Comparison of ENCODE assay signal across 8 cellular contexts in the genomic region with DNA sequence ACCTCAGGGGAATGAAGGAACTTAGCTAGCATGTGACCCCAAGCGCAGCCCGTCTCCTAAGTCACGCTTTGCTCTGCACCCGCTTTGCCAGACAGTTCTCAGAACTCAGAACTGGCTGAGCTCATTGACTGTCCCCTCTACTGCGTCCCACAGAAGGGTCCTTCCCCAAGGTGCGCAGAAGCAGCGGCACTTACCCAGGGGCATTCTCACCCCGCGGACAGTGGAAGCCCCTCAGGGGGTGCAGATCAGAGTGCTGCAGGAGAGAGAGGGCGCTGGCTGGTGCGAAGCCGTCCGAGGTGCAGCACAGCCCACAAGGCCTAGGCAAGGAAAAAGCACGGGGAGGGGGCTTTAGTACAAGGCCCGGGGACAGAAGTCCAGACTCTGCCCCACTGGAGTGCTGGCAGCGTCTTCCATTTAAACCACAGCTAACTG. TPM values are rescaled to one million over a fixed set of nuclear protein-coding genes. Genes with fewer than 3 reads are reported as not detected.
A peak's percentile ranks its signal among the peaks of the same experiment; 100 is the strongest.
DNase-seq lines count a peak whose midpoint lies in the region; ATAC-seq, FAIRE-seq and TF ChIP-seq lines count a peak whose summit lies in the region.

No MANE protein-coding gene starts in this region.

- H3K4me2 ChIP-seq in GM12878 (ENCODE audit: control insufficient read depth, insufficient read depth) = peak overlapping the region; percentile 87

- peaks cover 24% of the 10 kb centered on the region for H4K20me1 ChIP-seq in GM12878 (ENCODE audit: control insufficient read depth, insufficient read depth)

- H3K9me3 ChIP-seq in GM12878 (replicated peaks; ENCODE audit: control insufficient read depth, insufficient read depth, low read length) = no peaks in the 10 kb centered on the region

- 1% methylated on average over 16 of the region's 16 CpGs for WGBS in GM12878 (ENCODE audit: insufficient coverage, insufficient replicate concordance, low lambda C conversion rate, missing lambda C conversion rate)

- peaks cover 18 to 29% of the 10 kb centered on the region in 2 experiments for H3K36me3 ChIP-seq in GM12878 (ENCODE audit: control insufficient read depth in 2 of 2, insufficient read depth in 2 of 2, low read length in 1 of 2)

- in situ Hi-C loops in GM12878 (cut with MboI) = no loop called here

- SMC1A ChIA-PET in GM12878 (lab: Charles Lee; ENCODE audit: uncharacterized antibody, unreplicated experiment) = interaction anchor here (1.9 to 3.1 kb wide), 3 partner anchors 10 to 38 kb away, joined by 9 to 27 read pairs (median 11); a partner anchor contains a TSS

- peaks cover 43% of the 10 kb centered on the region for H3K36me3 Mint-ChIP-seq in stimulated activated memory B cell treated with anti-CD40 and anti-IgM and Interleukin-4, amounts not matched to agents 10 μg/mL and 1 μg/mL and 100 μg/mL, for 72 hours

- RAD21 ChIA-PET in GM12878 (lab: Charles Lee; ENCODE audit: unreplicated experiment) = interaction anchor here (1.1 kb wide), 1 partner anchor 26 kb away, joined by 3 read pairs; no protein-coding TSS in a partner anchor

- FAIRE-seq in GM12878 (lab: Jason Lieb, UNC) (peak; percentile 61), frontal cortex (lab: Jason Lieb, UNC) (no peak)

- no peak overlapping the region for H2AFZ ChIP-seq in GM12878 (ENCODE audit: control insufficient read depth, low read depth, low read length)

- no peak for TF ChIP-seq CTCF in GM12878 (IDR thresholded peaks at IDR 0.05 in 2 of 3, conservative IDR thresholded peaks at IDR 0.05 in 1 of 3; ENCODE audit: control insufficient read depth in 2 of 3, extremely low read depth in 1 of 3, insufficient read depth in 1 of 3, low read depth in 3 of 3, low read length in 3 of 3)

- no peak for TF ChIP-seq EP300 in GM12878 (IDR thresholded peaks at IDR 0.05; ENCODE audit: borderline replicate concordance in 1 of 2, control insufficient read depth in 1 of 2, low read depth in 2 of 2, low read length in 2 of 2)

- H3K4me1 ChIP-seq in GM12878 (ENCODE audit: control insufficient read depth, insufficient read depth, low read length) = peaks cover 7% of the 10 kb centered on the region

- POLR2A ChIA-PET in GM12878 (lab: Charles Lee) = interaction anchor here (1.0 to 3.1 kb wide), 4 partner anchors 13 to 39 kb away, joined by 3 to 45 read pairs (median 4); a partner anchor contains a TSS

- H3K27ac ChIP-seq in GM12878 (ENCODE audit: control insufficient read depth, insufficient read depth) = peak overlapping the region; percentile 77

- H3K79me2 ChIP-seq in GM12878 (ENCODE audit: control insufficient read depth, insufficient read depth, low read length) = peaks cover 53% of the 10 kb centered on the region

- peaks cover 12% of the 10 kb centered on the region for H3K27me3 Mint-ChIP-seq in stimulated activated memory B cell treated with anti-CD40 and anti-IgM and Interleukin-4, amounts not matched to agents 10 μg/mL and 1 μg/mL and 100 μg/mL, for 72 hours

- peak; percentile 44; the same call in 1 of the 2 replicates for TF ChIP-seq POLR2A in GM12878 (IDR thresholded peaks at IDR 0.05; ENCODE audit: low read depth, low read length)

- no peaks in the 10 kb centered on the region for H3K27me3 ChIP-seq in GM12878 (replicated peaks in 1 of 2; ENCODE audit: control insufficient read depth in 2 of 2, insufficient read depth in 2 of 2, low read length in 1 of 2)

- no peak for TF ChIP-seq RAD21 in GM12878 (IDR thresholded peaks at IDR 0.05; ENCODE audit: insufficient read depth, low read depth, low read length)

- peak overlapping the region; percentile 99 for H3K27ac Mint-ChIP-seq in stimulated activated memory B cell treated with anti-CD40 and anti-IgM and Interleukin-4, amounts not matched to agents 10 μg/mL and 1 μg/mL and 100 μg/mL, for 72 hours

- ATAC-seq in GM12878 = peak; percentile 63
- peak; percentile 44 for ATAC-seq in stimulated activated memory B cell treated with anti-CD40 and anti-IgM and Interleukin-4, amounts not matched to agents 10 μg/mL and 1 μg/mL and 100 μg/mL, for 72 hours

- peaks cover 46% of the 10 kb centered on the region for H3K4me1 Mint-ChIP-seq in stimulated activated memory B cell treated with anti-CD40 and anti-IgM and Interleukin-4, amounts not matched to agents 10 μg/mL and 1 μg/mL and 100 μg/mL, for 72 hours

- peak overlapping the region; percentile 93 for H3K4me3 ChIP-seq in GM12878

- no peaks in the 10 kb centered on the region for H3K9me3 Mint-ChIP-seq in stimulated activated memory B cell treated with anti-CD40 and anti-IgM and Interleukin-4, amounts not matched to agents 10 μg/mL and 1 μg/mL and 100 μg/mL, for 72 hours

- H3K4me3 Mint-ChIP-seq in stimulated activated memory B cell treated with anti-CD40 and anti-IgM and Interleukin-4, amounts not matched to agents 10 μg/mL and 1 μg/mL and 100 μg/mL, for 72 hours = peak overlapping the region; percentile 94

- intact Hi-C loops in GM12878 (cut with micrococcal nuclease; ENCODE audit: unreplicated experiment) = no loop called here

- CTCF ChIA-PET in GM12878 (lab: Yijun Ruan, JAX) = interaction anchor here (0.7 to 6.1 kb wide), 8 partner anchors 8 to 615 kb away, joined by 3 to 112 read pairs (median 5); a partner anchor contains a TSS

- BruUV-seq in GM12878 (replicated peaks; lab: Mats Ljungman, UMichigan) = no TSS peak

- peak overlapping the region; percentile 96 for H3K9ac ChIP-seq in GM12878 (ENCODE audit: control insufficient read depth, insufficient read depth, low read length)

- peak; percentile 56 for DNase-seq in DMS53 (lab: John Stamatoyannopoulos, UW)
- DNase-seq in DMS53 treated with DMSO at 0.1 percent for 48 hours (lab: John Stamatoyannopoulos, UW; ENCODE audit: unreplicated experiment) = no peak
- DNase-seq in RPMI7951 (ENCODE audit: low read depth) = peak; percentile 34
- DNase-seq in GM12878 (ENCODE audit: low read depth, low spot score) = no peak
- peak; percentile 55 for DNase-seq in islet precursor cell
- no peak for DNase-seq in frontal cortex (ENCODE audit: low spot score in 2 of 2)
- no peak for DNase-seq in NCI-H1694 treated with DMSO at 0.1 percent for 48 hours (lab: John Stamatoyannopoulos, UW)

TF ChIP-seq in GM12878, 131 proteins besides CTCF, POLR2A, EP300 and RAD21:
- TF ChIP-seq ZNF24 (IDR thresholded peaks at IDR 0.05) = no peak
- peak; percentile 49; the same call in 1 of the 2 replicates for TF ChIP-seq MXI1 (IDR thresholded peaks at IDR 0.05; ENCODE audit: low read depth, low read length)

RNA-seq across cellular contexts. Expression of a gene that starts 0.8 kb away (rescaled TPM):
- 7.5 and 13.0 TPM in 2 replicates for total RNA-seq in RPMI7951 (2014; rRNA removed; shearing (Covaris generic))
- 90.9 and 103 TPM in 2 replicates for total RNA-seq in GM12878 (2013; cell fraction: nucleolus; rRNA removed)
- total RNA-seq in GM12878 (2014; rRNA removed) (22.9 and 24.4 TPM in 2 replicates), GM12878 (2014; rRNA removed; fragmentation: Illumina TruSeq; extraction: Trizol) (22.9 and 23.9 TPM in 2 replicates), GM12878 (2021) (50.3 and 63.0 TPM in 2 replicates), frontal cortex (4.5 TPM)
- polyA plus RNA-seq in GM12878 (2011; ENCODE audit: low read depth) = 40.8 TPM
- polyA plus RNA-seq in GM12878 (2011; rRNA removed) (23.5 and 33.9 TPM in 2 replicates), GM12878 (2014; fragmentation: Illumina TruSeq; extraction: Trizol) (15.3 and 20.8 TPM in 2 replicates), GM12878 (2014; fragmentation: Nextera tagmentation; extraction: Ambion mirVana) (10 to 100 TPM; 25.6 to 33.9 TPM), GM12878 (2014; rRNA removed) (62.2 and 69.4 TPM in 2 replicates), GM12878 (2016; fragmentation: Nextera tagmentation; extraction: Ambion mirVana) (10 to 100 TPM; 45.8 to 47.3 TPM)
- 35.0 and 37.2 TPM in 2 replicates for polyA plus RNA-seq in GM12878 (2011; cell fraction: cytosol; rRNA removed)
- polyA plus RNA-seq in GM12878 (2011; cell fraction: nucleus; rRNA removed) = 118 and 158 TPM in 2 replicates
- 34.9 and 66.5 TPM in 2 replicates for polyA plus RNA-seq in GM12878 (2012)
- 47.5 and 62.1 TPM in 2 replicates for polyA minus RNA-seq in GM12878 (2011; rRNA and poly(A)+ RNA removed)
- polyA minus RNA-seq in GM12878 (2011; cell fraction: cytosol; rRNA and poly(A)+ RNA removed) = 25.0 and 26.2 TPM in 2 replicates
- polyA minus RNA-seq in GM12878 (2011; cell fraction: nucleus; rRNA and poly(A)+ RNA removed) = 43.6 and 75.0 TPM in 2 replicates

RNA-seq across cellular contexts. Expression of a gene that starts 38.3 kb away (rescaled TPM):
- total RNA-seq in RPMI7951 (2014; rRNA removed; shearing (Covaris generic)) = 30.3 and 33.8 TPM in 2 replicates
- total RNA-seq in GM12878 (2013; cell fraction: nucleolus; rRNA removed) = 99.4 and 101 TPM in 2 replicates
- total RNA-seq in GM12878 (2014; rRNA removed) = 17.9 and 20.8 TPM in 2 replicates
- 17.3 and 17.6 TPM in 2 replicates for total RNA-seq in GM12878 (2014; rRNA removed; fragmentation: Illumina TruSeq; extraction: Trizol)
- total RNA-seq in GM12878 (2021) = 19.6 and 21.4 TPM in 2 replicates
- 7.9 TPM for polyA plus RNA-seq in GM12878 (2011; ENCODE audit: low read depth)
- polyA plus RNA-seq in GM12878 (2011; rRNA removed) = 18.1 and 19.4 TPM in 2 replicates
- polyA plus RNA-seq in GM12878 (2011; cell fraction: cytosol; rRNA removed) = 7.3 and 10.0 TPM in 2 replicates
- polyA plus RNA-seq in GM12878 (2011; cell fraction: nucleus; rRNA removed) = 38.5 and 40.8 TPM in 2 replicates
- polyA plus RNA-seq in GM12878 (2012) = 10.6 and 11.1 TPM in 2 replicates
- polyA plus RNA-seq in GM12878 (2014; fragmentation: Illumina TruSeq; extraction: Trizol) = 23.2 and 30.7 TPM in 2 replicates
- polyA plus RNA-seq in GM12878 (2014; fragmentation: Nextera tagmentation; extraction: Ambion mirVana) = 1 to 10 TPM; 3.7 to 4.2 TPM
- 13.6 and 14.9 TPM in 2 replicates for polyA plus RNA-seq in GM12878 (2014; rRNA removed)
- polyA plus RNA-seq in GM12878 (2016; fragmentation: Nextera tagmentation; extraction: Ambion mirVana) = 10 to 100 TPM; 11.5 to 11.7 TPM
- polyA minus RNA-seq in GM12878 (2011; rRNA and poly(A)+ RNA removed) = 32.5 and 34.1 TPM in 2 replicates
- 8.6 and 12.2 TPM in 2 replicates for polyA minus RNA-seq in GM12878 (2011; cell fraction: cytosol; rRNA and poly(A)+ RNA removed)
- 34.8 and 45.2 TPM in 2 replicates for polyA minus RNA-seq in GM12878 (2011; cell fraction: nucleus; rRNA and poly(A)+ RNA removed)
- total RNA-seq in frontal cortex = 35.5 TPM

Comparison
In these comparisons a context has a peak if more than half of its experiments do, and no peak if none do; other contexts are left out.
1. DNase-seq: peak in DMS53 (single experiment), RPMI7951 (single experiment) and islet precursor cell (single experiment); none in DMS53 treated with DMSO at 0.1 percent for 48 hours (single experiment), GM12878 (single experiment), frontal cortex (0 of 2) and NCI-H1694 treated with DMSO at 0.1 percent for 48 hours (single experiment).